ENCODE assay signal across 33 cellular contexts in the genomic region with DNA sequence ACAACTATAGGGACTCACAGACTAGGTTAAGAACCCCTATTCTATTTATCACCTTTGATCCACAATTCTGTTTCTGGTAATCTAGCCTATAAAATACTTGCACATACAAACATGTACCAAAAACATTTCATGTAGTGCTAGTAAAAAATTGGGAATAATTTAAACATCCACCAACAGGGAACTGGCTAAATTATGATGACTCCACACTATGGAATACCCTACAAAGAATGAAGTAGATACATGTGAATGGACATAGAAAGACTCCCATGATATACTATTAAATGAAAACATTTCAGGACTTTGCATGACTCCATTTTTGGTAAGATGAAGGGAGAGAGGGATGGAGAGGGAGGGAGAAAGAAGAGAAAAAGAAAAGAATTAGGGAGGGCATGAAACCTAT. TPM values are rescaled to one million over a fixed set of nuclear protein-coding genes. Genes with fewer than 3 reads are reported as not detected.
DNase-seq lines count a peak whose midpoint lies in the region; ATAC-seq, FAIRE-seq and TF ChIP-seq lines count a peak whose summit lies in the region.
"Had no signal": no experiment of that assay in that cellular context is flagged by ENCODE, and none has a peak within 500 bp of the region (broad histone marks: within the 10 kb centered on the region; RNA-seq: fewer than 3 reads in every experiment).

No MANE protein-coding gene starts in this region.

- H4K20me1 ChIP-seq in HepG2 (ENCODE audit: insufficient read depth, low read length) (no peaks in the 10 kb centered on the region), K562 (replicated peaks; ENCODE audit: control insufficient read depth, insufficient read depth, low read length) (0 out of 2 replicates have a peak, but pooled peaks cover 6% of the 10 kb centered on the region)
- H4K20me1 ChIP-seq: BLaER1; BLaER1 treated with 17β-estradiol and CSF1 and Interleukin-3, amounts not matched to agents 10 nM and 100 nM had no signal

- H3K4me1 Mint-ChIP-seq in Calu3 (ENCODE audit: low read depth, unreplicated experiment): no peaks in the 10 kb centered on the region
- H3K4me1 Mint-ChIP-seq: B cell; CD14-positive monocyte; CD4-positive, alpha-beta memory T cell; CD4-positive, CD25-positive, alpha-beta regulatory T cell; CD8-positive, alpha-beta memory T cell had no signal

- TF ChIP-seq EP300 in HepG2 (IDR thresholded peaks at IDR 0.05; ENCODE audit: low read depth in 2 of 2, low read length in 2 of 2) (no peak), HepG2 (CRISPR knock-in tag; IDR thresholded peaks at IDR 0.05; ENCODE audit: borderline replicate concordance) (no peak), A549 (IDR thresholded peaks at IDR 0.05) (no peak), K562 (IDR thresholded peaks at IDR 0.05; ENCODE audit: low read length) (no peak)

- H3K36me3 ChIP-seq in HepG2 (replicated peaks in 1 of 2; ENCODE audit: control insufficient read depth in 1 of 2, insufficient read depth in 2 of 2, low read length in 2 of 2): no peaks in the 10 kb centered on the region
- no peaks in the 10 kb centered on the region for H3K36me3 ChIP-seq in right lobe of liver
- no peaks in the 10 kb centered on the region for H3K36me3 ChIP-seq in K562 (ENCODE audit: control insufficient read depth, insufficient read depth, low read length)
- H3K36me3 ChIP-seq: BE2C, BLaER1 had no signal

- TF ChIP-seq CTCF in HepG2 (CRISPR knock-in tag; IDR thresholded peaks at IDR 0.05) (no peak), right lobe of liver (IDR thresholded peaks at IDR 0.05) (no peak), A549 (IDR thresholded peaks at IDR 0.05) (no peak), K562 (IDR thresholded peaks at IDR 0.05 in 2 of 3, conservative IDR thresholded peaks at IDR 0.05 in 1 of 3; ENCODE audit: insufficient read depth in 2 of 3, low read depth in 1 of 3, low read length in 3 of 3) (no peak), Calu3 (IDR thresholded peaks at IDR 0.05; ENCODE audit: unreplicated experiment) (no peak)

- DNase-seq in HepG2 (ENCODE audit: low spot score) (no peak), right lobe of liver (no peak), A549 (ENCODE audit: low read depth in 1 of 2, low spot score in 1 of 2) (no peak), K562 (ENCODE audit: extremely low read depth in 1 of 4, low spot score in 3 of 4) (no peak), Calu3 (no peak), mucosa of gallbladder (ENCODE audit: low spot score) (no peak)
- DNase-seq: 8988T; ACHN; AML-193; BE2C; C1 segment of cervical spinal cord; Caco-2; CD4-positive, alpha-beta memory T cell; CD4-positive, alpha-beta T cell; CD4-positive, CD25-positive, alpha-beta regulatory T cell; CD8-positive, alpha-beta memory T cell; CD8-positive, alpha-beta T cell; COR-L47; DMS 273 treated with DMSO at 0.1 percent for 48 hours; DMS153; DMS53; DMS79; DMS79 treated with DMSO at 0.1 percent for 48 hours; DND-41; EL had no signal

- POLR2A ChIA-PET in HepG2 (lab: Yijun Ruan, JAX) (no interaction called here), A549 (lab: Yijun Ruan, JAX) (no interaction called here), K562 (lab: Yijun Ruan, JAX) (interaction anchor here (0.6 kb wide), 2 partner anchors 102 to 291 kb away, joined by 3 read pairs; no protein-coding TSS in a partner anchor)

- TF ChIP-seq POLR2A in HepG2 (IDR thresholded peaks at IDR 0.05; ENCODE audit: insufficient read depth in 1 of 2, low read depth in 2 of 2, low read length in 2 of 2) (no peak), right lobe of liver (IDR thresholded peaks at IDR 0.05) (no peak), A549 (IDR thresholded peaks at IDR 0.05; ENCODE audit: low read length) (no peak), K562 (conservative IDR thresholded peaks at IDR 0.05) (no peak)

- in situ Hi-C loops in HepG2 (cut with HindIII; ENCODE audit: extremely low pct_ligation_motif_present, low pct_unique_long_range_greater_than_20kb): no loop called here
- in situ Hi-C loops in K562 (cut with MboI): no loop called here

- no peak overlapping the region for H3K4me3 Mint-ChIP-seq in Calu3 (ENCODE audit: low read depth, unreplicated experiment)
- H3K4me3 Mint-ChIP-seq: B cell; CD14-positive monocyte; CD4-positive, alpha-beta memory T cell; CD4-positive, alpha-beta T cell; CD4-positive, CD25-positive, alpha-beta regulatory T cell; CD8-positive, alpha-beta memory T cell; CD8-positive, alpha-beta T cell had no signal

- CTCF ChIA-PET in HepG2 (lab: Yijun Ruan, JAX; ENCODE audit: low intra/inter-chr PET ratio, low total read pairs): no interaction called here
- CTCF ChIA-PET in A549 (lab: Yijun Ruan, JAX): no interaction called here
- CTCF ChIA-PET in K562 (lab: Yijun Ruan, JAX; ENCODE audit: low intra/inter-chr PET ratio): no interaction called here
- CTCF ChIA-PET in Calu3 (lab: Charles Lee): no interaction called here

- no peaks in the 10 kb centered on the region for H3K27me3 ChIP-seq in HepG2 (ENCODE audit: control insufficient read depth in 1 of 2, insufficient read depth in 2 of 2, low read length in 2 of 2)
- no peaks in the 10 kb centered on the region for H3K27me3 ChIP-seq in right lobe of liver
- H3K27me3 ChIP-seq in K562 (ENCODE audit: control insufficient read depth in 2 of 2, insufficient read depth in 2 of 2, low read length in 2 of 2): no peaks in the 10 kb centered on the region
- H3K27me3 ChIP-seq: BE2C; BLaER1; BLaER1 treated with 17β-estradiol and CSF1 and Interleukin-3, amounts not matched to agents 10 nM and 100 nM had no signal

- TF ChIP-seq RAD21 in HepG2 (CRISPR knock-in tag; IDR thresholded peaks at IDR 0.05) (no peak), A549 (conservative IDR thresholded peaks at IDR 0.05 in 1 of 2, IDR thresholded peaks at IDR 0.05 in 1 of 2) (no peak), K562 (CRISPR knock-in tag; conservative IDR thresholded peaks at IDR 0.05 in 1 of 2, IDR thresholded peaks at IDR 0.05 in 1 of 2) (no peak)

- H3K27ac ChIP-seq in HepG2 (ENCODE audit: extremely low read length, insufficient read depth, low read length): no peak overlapping the region
- no peak overlapping the region for H3K27ac ChIP-seq in right lobe of liver
- H3K27ac ChIP-seq in A549: no peak overlapping the region
- no peak overlapping the region for H3K27ac ChIP-seq in K562 (ENCODE audit: extremely low read depth, low read depth, low read length)
- H3K27ac ChIP-seq: 22Rv1; BLaER1; BLaER1 treated with 17β-estradiol and CSF1 and Interleukin-3, amounts not matched to agents 10 nM and 100 nM; C4-2B had no signal

- no peak overlapping the region for H3K4me2 ChIP-seq in HepG2 (ENCODE audit: low read depth, low read length)
- H3K4me2 ChIP-seq in A549: no peak overlapping the region
- H3K4me2 ChIP-seq in K562 (ENCODE audit: insufficient read depth, low read length): no peak overlapping the region
- H3K4me2 ChIP-seq: BLaER1; BLaER1 treated with 17β-estradiol and CSF1 and Interleukin-3, amounts not matched to agents 10 nM and 100 nM had no signal

- H3K27me3 Mint-ChIP-seq in Calu3 (ENCODE audit: unreplicated experiment): no peaks in the 10 kb centered on the region
- H3K27me3 Mint-ChIP-seq: B cell; CD4-positive, alpha-beta memory T cell; CD4-positive, alpha-beta T cell; CD4-positive, CD25-positive, alpha-beta regulatory T cell; CD8-positive, alpha-beta memory T cell had no signal

- FAIRE-seq in HepG2 (lab: Jason Lieb, UNC) (no peak), A549 (lab: Jason Lieb, UNC) (no peak), K562 (lab: Jason Lieb, UNC) (no peak)
- FAIRE-seq: A204.1, D721Med had no signal

- BruUV-seq in HepG2 (replicated peaks; lab: Mats Ljungman, UMichigan): no TSS peak
- no TSS peak for BruUV-seq in K562 (replicated peaks; lab: Mats Ljungman, UMichigan)
- BruUV-seq in Calu3 (replicated peaks; lab: Mats Ljungman, UMichigan): no TSS peak

- H3K9me3 ChIP-seq in HepG2 (ENCODE audit: low read length) (no peaks in the 10 kb centered on the region), right lobe of liver (no peaks in the 10 kb centered on the region), A549 (no peaks in the 10 kb centered on the region), K562 (replicated peaks; ENCODE audit: control insufficient read depth, insufficient read depth, low read depth, low read length) (no peaks in the 10 kb centered on the region)
- H3K9me3 ChIP-seq: BE2C; BLaER1; BLaER1 treated with 17β-estradiol and CSF1 and Interleukin-3, amounts not matched to agents 10 nM and 100 nM; Caco-2 had no signal

- H3K9me3 Mint-ChIP-seq in Calu3 (ENCODE audit: low read depth, unreplicated experiment): no peaks in the 10 kb centered on the region
- H3K9me3 Mint-ChIP-seq: CD4-positive, alpha-beta memory T cell; CD4-positive, alpha-beta T cell; CD4-positive, CD25-positive, alpha-beta regulatory T cell; CD8-positive, alpha-beta memory T cell; CD8-positive, alpha-beta T cell had no signal

- H3K9me1 ChIP-seq in K562 (ENCODE audit: control insufficient read depth, insufficient read depth, low read length): no peaks in the 10 kb centered on the region

- intact Hi-C loops in HepG2 (cut with micrococcal nuclease; ENCODE audit: unreplicated experiment) (no loop called here), right lobe of liver (cut with DNase I) (no loop called here), K562 (cut with micrococcal nuclease) (no loop called here), Calu3 (cut with micrococcal nuclease; ENCODE audit: unreplicated experiment) (no loop called here)

- no peaks in the 10 kb centered on the region for H3K79me2 ChIP-seq in HepG2 (ENCODE audit: insufficient read depth, low read length)
- no peaks in the 10 kb centered on the region for H3K79me2 ChIP-seq in K562 (ENCODE audit: control insufficient read depth, insufficient read depth, low read length)

- H3K4me1 ChIP-seq in HepG2 (ENCODE audit: insufficient read depth, low read length) (peaks cover 5% of the 10 kb centered on the region; the same call in 1 of the 2 replicates), right lobe of liver (no peaks in the 10 kb centered on the region), A549 (no peaks in the 10 kb centered on the region), K562 (replicated peaks in 1 of 2; ENCODE audit: control insufficient read depth in 2 of 2, insufficient read depth in 2 of 2, low read length in 2 of 2) (peaks cover 8 to 23% of the 10 kb centered on the region in 2 experiments; a peak in 4 of 5 replicates)
- H3K4me1 ChIP-seq: BE2C; BLaER1; BLaER1 treated with 17β-estradiol and CSF1 and Interleukin-3, amounts not matched to agents 10 nM and 100 nM; Caco-2 had no signal

- ATAC-seq in HepG2 (no peak), right lobe of liver (no peak), A549 (no peak), K562 (no peak)
- ATAC-seq: CD8-positive, alpha-beta T cell had no signal

- H3K4me3 ChIP-seq in HepG2 (replicated peaks in 1 of 3; ENCODE audit: insufficient read depth in 1 of 3, low read depth in 2 of 3, low read length in 3 of 3) (no peak overlapping the region), right lobe of liver (no peak overlapping the region), A549 (no peak overlapping the region), K562 (no peak overlapping the region)
- H3K4me3 ChIP-seq: BLaER1; BLaER1 treated with 17β-estradiol and CSF1 and Interleukin-3, amounts not matched to agents 10 nM and 100 nM had no signal

- no peak overlapping the region for H3K27ac Mint-ChIP-seq in Calu3 (ENCODE audit: unreplicated experiment)
- H3K27ac Mint-ChIP-seq: B cell; CD14-positive monocyte; CD4-positive, alpha-beta T cell; CD4-positive, CD25-positive, alpha-beta regulatory T cell; CD8-positive, alpha-beta memory T cell; CD8-positive, alpha-beta T cell had no signal

- H3K36me3 Mint-ChIP-seq in Calu3 (ENCODE audit: insufficient read depth, unreplicated experiment): no peaks in the 10 kb centered on the region
- H3K36me3 Mint-ChIP-seq: CD4-positive, alpha-beta memory T cell; CD8-positive, alpha-beta memory T cell; CD8-positive, alpha-beta T cell had no signal

- H2AFZ ChIP-seq in HepG2 (ENCODE audit: low read length) (no peak overlapping the region), K562 (ENCODE audit: low read depth, low read length) (no peak overlapping the region)

- H3K9ac ChIP-seq in HepG2 (ENCODE audit: insufficient read depth, low read depth, low read length) (no peak overlapping the region), K562 (ENCODE audit: insufficient read depth in 1 of 2, low read depth in 2 of 2, low read length in 2 of 2) (no peak overlapping the region)
- H3K9ac ChIP-seq: BLaER1; BLaER1 treated with 17β-estradiol and CSF1 and Interleukin-3, amounts not matched to agents 10 nM and 100 nM had no signal

RNA-seq across cellular contexts. Expression of gene ZHX3, which starts 58.2 kb away (rescaled TPM):
- total RNA-seq in HepG2 (2016; rRNA removed; fragmentation: Illumina TruSeq; extraction: Trizol) (11.7 and 13.0 TPM in 2 replicates), right lobe of liver (10 to 100 TPM; 17.6 to 47.4 (median 26.2) TPM), K562 (2014; rRNA removed) (3.7 and 6.0 TPM in 2 replicates), K562 (2014; rRNA removed; fragmentation: Illumina TruSeq; extraction: Trizol) (6.9 and 7.1 TPM in 2 replicates), K562 (2015; rRNA removed; fragmentation: Illumina TruSeq; extraction: Trizol) (5.5 and 6.1 TPM in 2 replicates), K562 (2021) (14.6 and 14.8 TPM in 2 replicates), Calu3 (2022) (22.7 and 24.1 TPM in 2 replicates), mucosa of gallbladder (47.3 TPM)
- total RNA-seq in HepG2 (2016; cell fraction: cytosol; rRNA removed; fragmentation: Illumina TruSeq; extraction: Trizol; ENCODE audit: low read depth): 7.8 and 8.9 TPM in 2 replicates
- 11.9 and 13.9 TPM in 2 replicates for total RNA-seq in HepG2 (2016; cell fraction: insoluble cytoplasmic fraction; rRNA removed; fragmentation: Illumina TruSeq; extraction: Trizol)
- total RNA-seq in HepG2 (2016; cell fraction: membrane; rRNA removed; fragmentation: Illumina TruSeq; extraction: Trizol): 9.7 and 11.7 TPM in 2 replicates
- 13.8 and 17.1 TPM in 2 replicates for total RNA-seq in HepG2 (2016; cell fraction: nucleus; rRNA removed; fragmentation: Illumina TruSeq; extraction: Trizol)
- polyA plus RNA-seq in HepG2 (2011; rRNA removed) (8.1 and 8.4 TPM in 2 replicates), A549 (2011; rRNA removed) (3.6 and 5.5 TPM in 2 replicates), A549 (2017; fragmentation: RNase III; extraction: RNeasy Plus Mini Kit Qiagen cat#74134 plus additional on column Dnase treatment) (3.9 to 4.1 TPM (median 3.9 TPM) in 3 replicates), K562 (2011; rRNA removed) (4.9 and 5.7 TPM in 2 replicates), K562 (2014; fragmentation: Illumina TruSeq; extraction: Trizol) (7.4 and 7.9 TPM in 2 replicates), K562 (2014; fragmentation: Nextera tagmentation; extraction: Ambion mirVana) (1 to 10 TPM in 1 of 2 experiments, under 1 TPM in 1; 0.80 to 1.4 TPM), K562 (2014; rRNA removed) (3.5 and 4.6 TPM in 2 replicates)
- 3.7 and 3.9 TPM in 2 replicates for polyA plus RNA-seq in HepG2 (2011; cell fraction: cytosol; rRNA removed)
- polyA plus RNA-seq in HepG2 (2011; cell fraction: nucleus; rRNA removed): 9.0 and 9.8 TPM in 2 replicates
- polyA plus RNA-seq in HepG2 (2012): 8.2 and 8.7 TPM in 2 replicates
- 8.5 and 10.7 TPM in 2 replicates for polyA plus RNA-seq in HepG2 (2016; cell fraction: cytosol; fragmentation: Illumina TruSeq; extraction: Trizol; ENCODE audit: low read depth)
- 11.8 and 13.5 TPM in 2 replicates for polyA plus RNA-seq in HepG2 (2016; cell fraction: insoluble cytoplasmic fraction; fragmentation: Illumina TruSeq; extraction: Trizol; ENCODE audit: low read depth)
- 8.4 and 11.6 TPM in 2 replicates for polyA plus RNA-seq in HepG2 (2016; cell fraction: membrane; fragmentation: Illumina TruSeq; extraction: Trizol; ENCODE audit: low read depth)
- polyA plus RNA-seq in HepG2 (2016; cell fraction: nucleus; fragmentation: Illumina TruSeq; extraction: Trizol; ENCODE audit: insufficient read depth, low read depth): 15.2 and 17.6 TPM in 2 replicates
- 14.5 and 16.9 TPM in 2 replicates for polyA minus RNA-seq in HepG2 (2011; rRNA and poly(A)+ RNA removed; ENCODE audit: low replicate concordance)
- 4.8 and 7.9 TPM in 2 replicates for polyA minus RNA-seq in HepG2 (2011; cell fraction: cytosol; rRNA and poly(A)+ RNA removed)
- 8.8 and 10.6 TPM in 2 replicates for polyA minus RNA-seq in HepG2 (2011; cell fraction: nucleus; rRNA and poly(A)+ RNA removed)
- polyA plus RNA-seq in A549 (2012; cell fraction: cytosol; rRNA removed): 1.8 and 2.5 TPM in 2 replicates
- polyA plus RNA-seq in A549 (2012; cell fraction: nucleus; rRNA removed): 2.3 and 2.8 TPM in 2 replicates
- polyA minus RNA-seq in A549 (2011; rRNA and poly(A)+ RNA removed): 8.1 and 12.4 TPM in 2 replicates
- total RNA-seq in K562 (2011; cell fraction: chromatin; rRNA removed; ENCODE audit: low replicate concordance): 11.4 and 16.1 TPM in 2 replicates
- 5.2 and 6.6 TPM in 2 replicates for total RNA-seq in K562 (2011; cell fraction: nucleolus; rRNA removed)
- 9.6 and 10.9 TPM in 2 replicates for total RNA-seq in K562 (2011; cell fraction: nucleoplasm; rRNA removed)
- 4.1 and 4.4 TPM in 2 replicates for polyA plus RNA-seq in K562 (2011; cell fraction: cytosol; rRNA removed)
- 5.9 and 6.0 TPM in 2 replicates for polyA plus RNA-seq in K562 (2011; cell fraction: nucleus; rRNA removed)
- 4.7 and 4.8 TPM in 2 replicates for polyA plus RNA-seq in K562 (2012)
- 9.0 and 10.6 TPM in 2 replicates for polyA minus RNA-seq in K562 (2011; rRNA and poly(A)+ RNA removed)
- polyA minus RNA-seq in K562 (2011; cell fraction: cytosol; rRNA and poly(A)+ RNA removed): 4.0 and 5.6 TPM in 2 replicates
- polyA minus RNA-seq in K562 (2011; cell fraction: nucleus; rRNA and poly(A)+ RNA removed): 4.0 and 6.7 TPM in 2 replicates

Comparison
In these comparisons a context has a peak if more than half of its experiments do, and no peak if none do; other contexts are left out.
1. Of the 241 proteins assayed by ChIP-seq in both HepG2 and K562: peak only in HepG2: MAFF and MAFK; only in K562: ZNF512; in both: none; in neither: 238.